ENCODE assay signal across 10 cellular contexts in the genomic region with DNA sequence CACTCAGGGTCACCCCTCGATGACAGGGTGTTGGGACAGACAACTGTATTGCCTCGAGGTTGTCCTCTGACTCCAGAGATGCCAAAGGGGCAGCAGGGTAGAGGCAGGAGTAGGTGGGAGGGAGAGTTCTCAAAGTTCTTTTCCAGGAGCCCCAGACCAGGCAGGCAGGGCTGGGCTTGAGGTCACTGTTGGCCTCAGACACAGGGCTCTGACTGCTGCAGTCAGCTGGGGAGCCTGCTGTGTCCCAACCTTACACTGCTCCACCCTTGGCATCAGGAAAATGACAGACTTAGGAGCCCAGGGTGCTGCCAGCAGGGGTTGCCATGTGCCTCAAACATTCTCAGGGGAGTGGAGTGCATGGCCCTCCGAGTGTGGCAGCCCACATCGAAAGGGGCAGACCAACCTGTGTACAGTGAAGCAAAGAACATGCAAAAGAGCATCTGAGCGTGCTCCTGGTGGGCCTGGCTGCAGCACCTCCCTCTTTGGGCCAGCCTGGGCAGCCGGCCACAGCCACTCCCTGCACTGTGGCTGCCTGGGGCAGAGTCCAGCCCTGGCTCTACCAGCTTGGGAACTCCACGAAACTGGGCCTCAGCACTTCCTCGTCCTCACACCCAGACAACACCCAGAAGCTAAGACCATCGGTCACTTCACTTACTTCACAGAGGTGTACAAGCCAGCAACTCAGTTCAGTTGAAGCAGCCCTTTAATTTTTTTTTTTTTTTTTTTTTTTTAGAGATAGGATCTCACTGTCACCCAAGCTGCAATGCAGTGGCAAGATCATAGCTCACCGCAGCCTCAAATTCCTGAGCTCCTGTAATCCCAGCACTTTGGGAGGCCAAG. TPM values are rescaled to one million over a fixed set of nuclear protein-coding genes. Genes with fewer than 3 reads are reported as not detected.
DNase-seq lines count a peak whose midpoint lies in the region; ATAC-seq and TF ChIP-seq lines count a peak whose summit lies in the region.
"Had no signal": no experiment of that assay in that cellular context is flagged by ENCODE, and none has a peak within 500 bp of the region (broad histone marks: within the 10 kb centered on the region; RNA-seq: fewer than 3 reads in every experiment).

No MANE protein-coding gene starts in this region.

- intact Hi-C loops in posterior vena cava (cut with DNase I), result no loop called here

- no peak overlapping the region for H3K4me3 Mint-ChIP-seq in activated naive CD8-positive, alpha-beta T cell treated with anti-CD3 and anti-CD28 coated beads, Interleukin-2, amount 50 U/mL, for 24 hours

- no peak overlapping the region for H3K27ac Mint-ChIP-seq in activated naive CD8-positive, alpha-beta T cell treated with anti-CD3 and anti-CD28 coated beads, Interleukin-2, amount 50 U/mL, for 24 hours

- no peaks in the 10 kb centered on the region for H3K4me1 Mint-ChIP-seq in activated naive CD8-positive, alpha-beta T cell treated with anti-CD3 and anti-CD28 coated beads, Interleukin-2, amount 50 U/mL, for 24 hours

- peaks cover 10% of the 10 kb centered on the region for H3K27me3 Mint-ChIP-seq in activated naive CD8-positive, alpha-beta T cell treated with anti-CD3 and anti-CD28 coated beads, Interleukin-2, amount 50 U/mL, for 24 hours

- ATAC-seq in esophagus mucosa (peak; percentile 73), omental fat pad (ENCODE audit: low FRiP score) (peak; percentile 50)
- ATAC-seq in activated naive CD8-positive, alpha-beta T cell treated with anti-CD3 and anti-CD28 coated beads, Interleukin-2, amount 50 U/mL, for 24 hours, result no peak
- ATAC-seq: stimulated activated naive CD8-positive, alpha-beta T cell treated with anti-CD3 and anti-CD28 coated beads, Interleukin-15, Interleukin-2, amounts not matched to agents 100 U/mL and 50 U/mL, for 24 hours had no signal

- in situ Hi-C loops in Caki2 (cut with HindIII; ENCODE audit: low pct_unique_long_range_greater_than_20kb, low sequenced_read_pairs), result no loop called here

- DNase-seq in Caki2 (ENCODE audit: low read depth) (peak; percentile 93), NCI-H526 treated with DMSO at 0.1 percent for 48 hours (lab: John Stamatoyannopoulos, UW) (peak; percentile 15), omental fat pad (ENCODE audit: low spot score) (no peak), posterior vena cava (ENCODE audit: low spot score) (no peak), NCI-H2227 treated with DMSO at 0.1 percent for 48 hours (lab: John Stamatoyannopoulos, UW) (no peak), T1000 (lab: John Stamatoyannopoulos, UW) (no peak)
- DNase-seq in activated naive CD8-positive, alpha-beta T cell treated with anti-CD3 and anti-CD28 coated beads, Interleukin-2, amount 50 U/mL, for 24 hours, result no peak
- DNase-seq: DMS79; stimulated activated naive CD8-positive, alpha-beta T cell treated with anti-CD3 and anti-CD28 coated beads, Interleukin-15, Interleukin-2, amounts not matched to agents 100 U/mL and 50 U/mL, for 24 hours had no signal

- no peak for TF ChIP-seq CTCF in omental fat pad (IDR thresholded peaks at IDR 0.05)

- H3K36me3 Mint-ChIP-seq in activated naive CD8-positive, alpha-beta T cell treated with anti-CD3 and anti-CD28 coated beads, Interleukin-2, amount 50 U/mL, for 24 hours (ENCODE audit: low read depth), result no peaks in the 10 kb centered on the region

- no peaks in the 10 kb centered on the region for H3K9me3 Mint-ChIP-seq in activated naive CD8-positive, alpha-beta T cell treated with anti-CD3 and anti-CD28 coated beads, Interleukin-2, amount 50 U/mL, for 24 hours

RNA-seq across cellular contexts. Expression of a gene that starts 24.0 kb away (rescaled TPM):
- total RNA-seq in Caki2 (2014; rRNA removed; shearing (Covaris generic); ENCODE audit: low replicate concordance), result 1.6 and 7.2 TPM in 2 replicates
- total RNA-seq in esophagus mucosa (216 TPM), omental fat pad (10 to 100 TPM in 1 of 4 donors, 1 to 10 TPM in 3; 3.0 to 19.0 (median 3.6) TPM), posterior vena cava (1 to 10 TPM; 2.3 to 5.5 TPM)

RNA-seq across cellular contexts. Expression of a gene that starts 54.8 kb away (rescaled TPM):
- total RNA-seq in Caki2 (2014; rRNA removed; shearing (Covaris generic); ENCODE audit: low replicate concordance), result not detected in 2 replicates
- total RNA-seq in esophagus mucosa (not detected), omental fat pad (not detected), posterior vena cava (not detected)

Comparison
In these comparisons a context has a peak if more than half of its experiments do, and no peak if none do; other contexts are left out.
1. DNase-seq: peak in Caki2 (single experiment) and NCI-H526 treated with DMSO at 0.1 percent for 48 hours (single experiment); none in omental fat pad (single experiment), activated naive CD8-positive, alpha-beta T cell treated with anti-CD3 and anti-CD28 coated beads, Interleukin-2, amount 50 U/mL, for 24 hours (single experiment), posterior vena cava (single experiment), NCI-H2227 treated with DMSO at 0.1 percent for 48 hours (single experiment) and T1000 (single experiment).
2. RNA of a gene that starts 24.0 kb away (total RNA-seq): 216 TPM in esophagus mucosa (single experiment); 2.3 to 5.5 TPM in posterior vena cava, 3.0 to 19.0 TPM in omental fat pad and 1.6 to 7.2 TPM in Caki2; every median in the first group is over 10 times any median in the second.